ENCODE assay signal across 8 cellular contexts in genomic region chr2:54529518-54529917, GRCh38.
DNase-seq lines count a peak whose midpoint lies in the region; ATAC-seq and TF ChIP-seq lines count a peak whose summit lies in the region.
"Not testable (repeated sequence)": the region's sequence is repeated elsewhere in the genome, so short reads cannot be mapped to it uniquely, and the experiment has no call there.

No MANE protein-coding gene starts in this region.

- not testable (repeated sequence) for H4K91ac ChIP-seq in mesenchymal stem cell (ENCODE audit: low read length)

- not testable (repeated sequence) for H3K4ac ChIP-seq in mesenchymal stem cell (ENCODE audit: low read depth in 1 of 2, low read length in 2 of 2)

- not testable (repeated sequence) for TF ChIP-seq CTCF in Calu3 (IDR thresholded peaks at IDR 0.05; ENCODE audit: unreplicated experiment); Loucy (conservative IDR thresholded peaks at IDR 0.05; ENCODE audit: low read length); endothelial cell (IDR thresholded peaks at IDR 0.05; ENCODE audit: unreplicated experiment); hepatocyte (IDR thresholded peaks at IDR 0.05; ENCODE audit: poor library complexity)

- not testable (repeated sequence) for H3K18ac ChIP-seq in mesenchymal stem cell (ENCODE audit: low read depth in 1 of 2, low read length in 2 of 2)

- peaks cover 78% of the 10 kb centered on the region for H3K4me1 Mint-ChIP-seq in Calu3 (ENCODE audit: low read depth, unreplicated experiment)
- H3K4me1 Mint-ChIP-seq in activated CD4-positive, alpha-beta memory T cell treated with anti-CD3 and anti-CD28 coated beads, Interleukin-2, amount 10 ng/mL, durations not matched to agents 7 days and 5 days, result peaks cover 18% of the 10 kb centered on the region
- H3K4me1 Mint-ChIP-seq in endothelial cell (ENCODE audit: unreplicated experiment), result peaks cover 35% of the 10 kb centered on the region
- not testable (repeated sequence) for H3K4me1 Mint-ChIP-seq in stimulated activated effector memory CD8-positive, alpha-beta T cell treated with anti-CD3 and anti-CD28 coated beads, Interleukin-12 subunit alpha, Interleukin-12 subunit beta, amount 100 ng/mL, for 72 hours

- H3K4me3 Mint-ChIP-seq in Calu3 (ENCODE audit: low read depth, unreplicated experiment); activated CD4-positive, alpha-beta memory T cell treated with anti-CD3 and anti-CD28 coated beads, Interleukin-2, amount 10 ng/mL, durations not matched to agents 7 days and 5 days; stimulated activated effector memory CD8-positive, alpha-beta T cell treated with anti-CD3 and anti-CD28 coated beads, Interleukin-12 subunit alpha, Interleukin-12 subunit beta, amount 100 ng/mL, for 72 hours: not testable (repeated sequence)
- H3K4me3 Mint-ChIP-seq in endothelial cell (ENCODE audit: unreplicated experiment), result peak overlapping the region; percentile 13

- H3K23ac ChIP-seq in mesenchymal stem cell (ENCODE audit: low read length in 2 of 2), result not testable (repeated sequence)

- H3K27ac ChIP-seq in hepatocyte (peak overlapping the region; percentile 67), mesenchymal stem cell (ENCODE audit: low read length, poor library complexity, severe bottlenecking) (peak overlapping the region; percentile 89)

- peak overlapping the region; percentile 90 for H2AK5ac ChIP-seq in mesenchymal stem cell (ENCODE audit: low read length, severe bottlenecking)

- H3K27me3 ChIP-seq in Loucy (ENCODE audit: insufficient read depth, low read length, poor library complexity, severe bottlenecking); hepatocyte; mesenchymal stem cell (ENCODE audit: control insufficient read depth in 1 of 2, insufficient read depth in 1 of 2, low read length in 2 of 2): not testable (repeated sequence)

- H3K27ac Mint-ChIP-seq in Calu3 (ENCODE audit: unreplicated experiment), result peak overlapping the region; percentile 68
- H3K27ac Mint-ChIP-seq in activated CD4-positive, alpha-beta memory T cell treated with anti-CD3 and anti-CD28 coated beads, Interleukin-2, amount 10 ng/mL, durations not matched to agents 7 days and 5 days, result peak overlapping the region; percentile 22
- not testable (repeated sequence) for H3K27ac Mint-ChIP-seq in endothelial cell (ENCODE audit: unreplicated experiment)
- H3K27ac Mint-ChIP-seq in stimulated activated effector memory CD8-positive, alpha-beta T cell treated with anti-CD3 and anti-CD28 coated beads, Interleukin-12 subunit alpha, Interleukin-12 subunit beta, amount 100 ng/mL, for 72 hours, result peak overlapping the region; percentile 20

- H3K9me3 ChIP-seq in Loucy (ENCODE audit: insufficient read depth, low read depth, low read length); hepatocyte (ENCODE audit: low read depth); mesenchymal stem cell (ENCODE audit: control insufficient read depth, low read length): not testable (repeated sequence)

- POLR2A ChIA-PET in activated CD4-positive, alpha-beta memory T cell treated with anti-CD3 and anti-CD28 coated beads, Interleukin-2, amount 10 ng/mL, durations not matched to agents 7 days and 5 days (lab: Charles Lee), result interaction anchor here (0.7 to 1.4 kb wide), 2 partner anchors 46 to 990 kb away, joined by 3 read pairs; partner anchors contain the start of gene CFAP36

- not testable (repeated sequence) for H3K9me2 ChIP-seq in Loucy (replicated peaks; ENCODE audit: low read depth, low read length); hepatocyte (replicated peaks; ENCODE audit: insufficient read depth)

- H2BK12ac ChIP-seq in mesenchymal stem cell (ENCODE audit: low read length in 2 of 2), result not testable (repeated sequence)

- not testable (repeated sequence) for ATAC-seq in stimulated activated effector memory CD8-positive, alpha-beta T cell treated with anti-CD3 and anti-CD28 coated beads, Interleukin-12 subunit alpha, Interleukin-12 subunit beta, amount 100 ng/mL, for 72 hours

- intact Hi-C loops in Calu3 (cut with micrococcal nuclease; ENCODE audit: unreplicated experiment), result loop anchor here (10.0 kb wide), 1 partner anchor 305 kb away; no protein-coding TSS in a partner anchor

- not testable (repeated sequence) for H3K36me3 ChIP-seq in Loucy (ENCODE audit: insufficient read depth, low read length); hepatocyte (replicated peaks; ENCODE audit: insufficient read depth, low read depth)
- peaks cover 14 to 59% of the 10 kb centered on the region in 2 experiments for H3K36me3 ChIP-seq in mesenchymal stem cell (ENCODE audit: control insufficient read depth in 1 of 2, insufficient read depth in 2 of 2, low read depth in 1 of 2, low read length in 2 of 2)

- H3K79me2 ChIP-seq in Loucy (ENCODE audit: insufficient read depth, low read length), result not testable (repeated sequence)
- peaks cover 81% of the 10 kb centered on the region for H3K79me2 ChIP-seq in hepatocyte

- H3K9me3 Mint-ChIP-seq in Calu3 (ENCODE audit: low read depth, unreplicated experiment); activated CD4-positive, alpha-beta memory T cell treated with anti-CD3 and anti-CD28 coated beads, Interleukin-2, amount 10 ng/mL, durations not matched to agents 7 days and 5 days; endothelial cell (ENCODE audit: unreplicated experiment); stimulated activated effector memory CD8-positive, alpha-beta T cell treated with anti-CD3 and anti-CD28 coated beads, Interleukin-12 subunit alpha, Interleukin-12 subunit beta, amount 100 ng/mL, for 72 hours: not testable (repeated sequence)

- not testable (repeated sequence) for H3K4me3 ChIP-seq in Loucy (ENCODE audit: low read length, poor library complexity, severe bottlenecking); hepatocyte; mesenchymal stem cell (ENCODE audit: insufficient read depth in 1 of 2, low read depth in 1 of 2, low read length in 2 of 2)

- WGBS in hepatocyte (ENCODE audit: low lambda C conversion rate, missing lambda C conversion rate), result 100% methylated on average over 1 of the region's 1 CpG
- WGBS in mesenchymal stem cell, result 100% methylated on average over 1 of the region's 1 CpG

- H3F3A ChIP-seq in Loucy (ENCODE audit: low read depth), result not testable (repeated sequence)

- not testable (repeated sequence) for DNase-seq in Calu3; activated CD4-positive, alpha-beta memory T cell treated with anti-CD3 and anti-CD28 coated beads, Interleukin-2, amount 10 ng/mL, durations not matched to agents 7 days and 5 days; endothelial cell (ENCODE audit: low spot score); hepatocyte (ENCODE audit: low spot score); mesenchymal stem cell; stimulated activated effector memory CD8-positive, alpha-beta T cell treated with anti-CD3 and anti-CD28 coated beads, Interleukin-12 subunit alpha, Interleukin-12 subunit beta, amount 100 ng/mL, for 72 hours (ENCODE audit: low spot score in 2 of 2)
- DNase-seq in NCI-H446 treated with DMSO at 0.1 percent for 48 hours (lab: John Stamatoyannopoulos, UW), result peak; percentile 4

- CTCF ChIA-PET in Calu3 (lab: Charles Lee), result interaction anchor here (0.6 kb wide), 1 partner anchor 334 kb away, joined by 8 read pairs; no protein-coding TSS in a partner anchor
- CTCF ChIA-PET in activated CD4-positive, alpha-beta memory T cell treated with anti-CD3 and anti-CD28 coated beads, Interleukin-2, amount 10 ng/mL, durations not matched to agents 7 days and 5 days (lab: Charles Lee), result interaction anchor here (0.7 to 2.8 kb wide), 3 partner anchors 18 to 175 kb away, joined by 3 to 14 read pairs (median 3); no protein-coding TSS in a partner anchor

- not testable (repeated sequence) for H2AFZ ChIP-seq in Loucy (ENCODE audit: low read length); hepatocyte; mesenchymal stem cell (ENCODE audit: low read depth, low read length)

- not testable (repeated sequence) for H3K27me3 Mint-ChIP-seq in Calu3 (ENCODE audit: unreplicated experiment); activated CD4-positive, alpha-beta memory T cell treated with anti-CD3 and anti-CD28 coated beads, Interleukin-2, amount 10 ng/mL, durations not matched to agents 7 days and 5 days; endothelial cell (ENCODE audit: unreplicated experiment)

- H3K79me1 ChIP-seq in mesenchymal stem cell (replicated peaks; ENCODE audit: low read length, poor library complexity, severe bottlenecking), result not testable (repeated sequence)

- peak overlapping the region; percentile 68 for H2BK5ac ChIP-seq in mesenchymal stem cell (ENCODE audit: low read depth, low read length, poor library complexity, severe bottlenecking)

- H2BK15ac ChIP-seq in mesenchymal stem cell (ENCODE audit: low read depth, poor library complexity, severe bottlenecking), result not testable (repeated sequence)

- H3K4me1 ChIP-seq in Loucy (ENCODE audit: insufficient read depth, low read length, poor library complexity, severe bottlenecking) (peaks cover 28% of the 10 kb centered on the region), hepatocyte (ENCODE audit: insufficient read depth) (peaks cover 24% of the 10 kb centered on the region), mesenchymal stem cell (ENCODE audit: control insufficient read depth, insufficient read depth, low read depth, low read length) (peaks cover 24% of the 10 kb centered on the region)

- H3K36me3 Mint-ChIP-seq in Calu3 (ENCODE audit: insufficient read depth, unreplicated experiment) (peaks cover 38% of the 10 kb centered on the region), endothelial cell (ENCODE audit: low read depth, unreplicated experiment) (peaks cover 72% of the 10 kb centered on the region)
- H3K36me3 Mint-ChIP-seq in activated CD4-positive, alpha-beta memory T cell treated with anti-CD3 and anti-CD28 coated beads, Interleukin-2, amount 10 ng/mL, durations not matched to agents 7 days and 5 days (ENCODE audit: low read depth); stimulated activated effector memory CD8-positive, alpha-beta T cell treated with anti-CD3 and anti-CD28 coated beads, Interleukin-12 subunit alpha, Interleukin-12 subunit beta, amount 100 ng/mL, for 72 hours: not testable (repeated sequence)

- not testable (repeated sequence) for H2BK120ac ChIP-seq in mesenchymal stem cell (ENCODE audit: low read depth, low read length)

- H3K14ac ChIP-seq in mesenchymal stem cell (ENCODE audit: low read length in 2 of 2), result not testable (repeated sequence)

- not testable (repeated sequence) for BruUV-seq in Calu3 (replicated peaks; lab: Mats Ljungman, UMichigan)

- peak overlapping the region; percentile 3 for H3K4me2 ChIP-seq in Loucy (ENCODE audit: low read depth, low read length, poor library complexity, severe bottlenecking)
- not testable (repeated sequence) for H3K4me2 ChIP-seq in hepatocyte; mesenchymal stem cell (ENCODE audit: low read length, poor library complexity, severe bottlenecking)

- H4K8ac ChIP-seq in mesenchymal stem cell (ENCODE audit: low read length), result not testable (repeated sequence)

- H4K20me1 ChIP-seq in Loucy (ENCODE audit: insufficient read depth, low read length, poor library complexity, severe bottlenecking); hepatocyte (ENCODE audit: insufficient read depth, poor library complexity, severe bottlenecking): not testable (repeated sequence)

- H3K9ac ChIP-seq in Loucy (ENCODE audit: low read depth, low read length, poor library complexity, severe bottlenecking); mesenchymal stem cell (ENCODE audit: low read length): not testable (repeated sequence)
